Comparison of ENCODE assay signal across 11 cellular contexts in genomic region chr12:65728913-65729793, GRCh38.
A peak's percentile ranks its signal among the peaks of the same experiment; 100 is the strongest.
DNase-seq lines count a peak whose midpoint lies in the region; ATAC-seq, FAIRE-seq and TF ChIP-seq lines count a peak whose summit lies in the region.
"Had no signal": no experiment of that assay in that cellular context is flagged by ENCODE, and none has a peak within 500 bp of the region (broad histone marks: within the 10 kb centered on the region; RNA-seq: fewer than 3 reads in every experiment).

No MANE protein-coding gene starts in this region.

- H3K4me1 ChIP-seq in K562 (replicated peaks in 1 of 2; ENCODE audit: control insufficient read depth in 2 of 2, insufficient read depth in 2 of 2, low read length in 2 of 2), result peaks cover 0 to 7% of the 10 kb centered on the region in 2 experiments; a peak in 2 of 5 replicates

- H3K4me1 Mint-ChIP-seq in natural killer cell treated with Interleukin-12 subunit alpha and Interleukin-12 subunit beta and Interleukin-15 and Interleukin-18, amount 100 ng/mL, for 72 hours (ENCODE audit: low read depth in 2 of 2), result no peaks in the 10 kb centered on the region
- H3K4me1 Mint-ChIP-seq in natural killer cell, result no peaks in the 10 kb centered on the region
- peaks cover 4% of the 10 kb centered on the region for H3K4me1 Mint-ChIP-seq in activated T-helper 2 cell treated with anti-CD3 and anti-CD28 coated beads, Interferon-gamma antibody, Interleukin-2, Interleukin-4, amounts not matched to agents 10 μg/mL and 5 μg/mL and 100 μg/mL, durations not matched to agents 14 hours and 24 hours and 36 hours (ENCODE audit: low read depth)

- H4K20me1 ChIP-seq in K562 (replicated peaks; ENCODE audit: control insufficient read depth, insufficient read depth, low read length), result no peaks in the 10 kb centered on the region

- no peak overlapping the region for H3K4me3 Mint-ChIP-seq in natural killer cell treated with Interleukin-12 subunit alpha and Interleukin-12 subunit beta and Interleukin-15 and Interleukin-18, amount 100 ng/mL, for 72 hours
- H3K4me3 Mint-ChIP-seq in natural killer cell, result no peak overlapping the region
- no peak overlapping the region for H3K4me3 Mint-ChIP-seq in activated T-helper 2 cell treated with anti-CD3 and anti-CD28 coated beads, Interferon-gamma antibody, Interleukin-2, Interleukin-4, amounts not matched to agents 10 μg/mL and 5 μg/mL and 100 μg/mL, durations not matched to agents 14 hours and 24 hours and 36 hours (ENCODE audit: low read depth)
- H3K4me3 Mint-ChIP-seq: CD8-positive, alpha-beta T cell had no signal

- no peak overlapping the region for H3K27ac Mint-ChIP-seq in natural killer cell treated with Interleukin-12 subunit alpha and Interleukin-12 subunit beta and Interleukin-15 and Interleukin-18, amount 100 ng/mL, for 72 hours
- no peak overlapping the region for H3K27ac Mint-ChIP-seq in natural killer cell
- no peak overlapping the region for H3K27ac Mint-ChIP-seq in activated T-helper 2 cell treated with anti-CD3 and anti-CD28 coated beads, Interferon-gamma antibody, Interleukin-2, Interleukin-4, amounts not matched to agents 10 μg/mL and 5 μg/mL and 100 μg/mL, durations not matched to agents 14 hours and 24 hours and 36 hours
- H3K27ac Mint-ChIP-seq: CD8-positive, alpha-beta T cell had no signal

- 9% methylated on average over 32 of the region's 64 CpGs for WGBS in K562 (ENCODE audit: insufficient coverage, low coverage, missing lambda C conversion rate)

- no peak for TF ChIP-seq EP300 in K562 (IDR thresholded peaks at IDR 0.05; ENCODE audit: low read length)

- no peak for TF ChIP-seq POLR2A in K562 (conservative IDR thresholded peaks at IDR 0.05)

- CTCF ChIA-PET in K562 (lab: Yijun Ruan, JAX; ENCODE audit: low intra/inter-chr PET ratio), result no interaction called here

- H3K27ac ChIP-seq in K562 (ENCODE audit: extremely low read depth, low read depth, low read length), result no peak overlapping the region
- H3K27ac ChIP-seq: HL-60 had no signal

- DNase-seq in natural killer cell treated with Interleukin-12 subunit alpha and Interleukin-12 subunit beta and Interleukin-15 and Interleukin-18, amount 100 ng/mL, for 72 hours (ENCODE audit: low spot score), result no peak
- DNase-seq in natural killer cell (no peak), K562 (ENCODE audit: extremely low read depth in 1 of 4, low spot score in 3 of 4) (no peak), kidney epithelial cell (ENCODE audit: low read depth) (no peak), cardiac septum (ENCODE audit: low spot score) (no peak)
- no peak for DNase-seq in activated T-helper 2 cell treated with anti-CD3 and anti-CD28 coated beads, Interferon-gamma antibody, Interleukin-2, Interleukin-4, amounts not matched to agents 10 μg/mL and 5 μg/mL and 100 μg/mL, durations not matched to agents 14 hours and 24 hours and 36 hours (ENCODE audit: low spot score)
- DNase-seq: CD8-positive, alpha-beta T cell; foreskin melanocyte had no signal

- intact Hi-C loops in natural killer cell (cut with micrococcal nuclease) (no loop called here), K562 (cut with micrococcal nuclease) (no loop called here), cardiac septum (cut with DNase I) (no loop called here)
- intact Hi-C loops in activated T-helper 2 cell treated with anti-CD3 and anti-CD28 coated beads, Interferon-gamma antibody, Interleukin-2, Interleukin-4, amounts not matched to agents 10 μg/mL and 5 μg/mL and 100 μg/mL, durations not matched to agents 14 hours and 24 hours and 36 hours (cut with micrococcal nuclease), result loop anchor here (2.0 kb wide), 1 partner anchor 94 kb away; no protein-coding TSS in a partner anchor

- H3K4me2 ChIP-seq in K562 (ENCODE audit: insufficient read depth, low read length), result no peak overlapping the region

- TF ChIP-seq RAD21 in K562 (CRISPR knock-in tag; conservative IDR thresholded peaks at IDR 0.05 in 1 of 2, IDR thresholded peaks at IDR 0.05 in 1 of 2), result no peak

- H3K36me3 ChIP-seq in K562 (ENCODE audit: control insufficient read depth, insufficient read depth, low read length), result no peaks in the 10 kb centered on the region
- no peaks in the 10 kb centered on the region for H3K36me3 ChIP-seq in kidney epithelial cell (ENCODE audit: control insufficient read depth, insufficient read depth, low read length)

- ATAC-seq in natural killer cell treated with Interleukin-12 subunit alpha and Interleukin-12 subunit beta and Interleukin-15 and Interleukin-18, amount 100 ng/mL, for 72 hours, result peak; percentile 17 to 63
- ATAC-seq in natural killer cell (no peak), K562 (peak; percentile 50; the same call in 2 of the 3 replicates), GM18498 (IDR thresholded peaks at IDR 0.05; ENCODE audit: unreplicated experiment) (no peak), GM18511 (IDR thresholded peaks at IDR 0.05; ENCODE audit: unreplicated experiment) (no peak)
- ATAC-seq: CD8-positive, alpha-beta T cell had no signal

- no peaks in the 10 kb centered on the region for H3K79me2 ChIP-seq in K562 (ENCODE audit: control insufficient read depth, insufficient read depth, low read length)

- H3K9ac ChIP-seq in K562 (ENCODE audit: insufficient read depth in 1 of 2, low read depth in 2 of 2, low read length in 2 of 2), result peak overlapping the region in 1 of 2 experiments; percentile 58; a peak in 1 of 4 replicates

- H3K9me1 ChIP-seq in K562 (ENCODE audit: control insufficient read depth, insufficient read depth, low read length), result no peaks in the 10 kb centered on the region

- H2AFZ ChIP-seq in K562 (ENCODE audit: low read depth, low read length), result no peak overlapping the region

- peaks cover 45 to 63% of the 10 kb centered on the region in 2 donors for H3K27me3 Mint-ChIP-seq in natural killer cell treated with Interleukin-12 subunit alpha and Interleukin-12 subunit beta and Interleukin-15 and Interleukin-18, amount 100 ng/mL, for 72 hours
- peaks cover 47 to 78% of the 10 kb centered on the region in 2 donors for H3K27me3 Mint-ChIP-seq in natural killer cell (ENCODE audit: low read depth in 2 of 2)
- H3K27me3 Mint-ChIP-seq in activated T-helper 2 cell treated with anti-CD3 and anti-CD28 coated beads, Interferon-gamma antibody, Interleukin-2, Interleukin-4, amounts not matched to agents 10 μg/mL and 5 μg/mL and 100 μg/mL, durations not matched to agents 14 hours and 24 hours and 36 hours (ENCODE audit: low read depth), result peaks cover 55% of the 10 kb centered on the region

- FAIRE-seq in K562 (lab: Jason Lieb, UNC), result no peak

- TF ChIP-seq CTCF in natural killer cell (IDR thresholded peaks at IDR 0.05), result no peak
- no peak for TF ChIP-seq CTCF in K562 (IDR thresholded peaks at IDR 0.05 in 2 of 3, conservative IDR thresholded peaks at IDR 0.05 in 1 of 3; ENCODE audit: insufficient read depth in 2 of 3, low read depth in 1 of 3, low read length in 3 of 3)
- TF ChIP-seq CTCF in kidney epithelial cell (IDR thresholded peaks at IDR 0.05; ENCODE audit: insufficient read depth, low read length, poor library complexity, severe bottlenecking), result peak; percentile 16

- BruUV-seq in K562 (replicated peaks; lab: Mats Ljungman, UMichigan), result no TSS peak

- in situ Hi-C loops in K562 (cut with MboI), result no loop called here

- H3K9me3 Mint-ChIP-seq in natural killer cell treated with Interleukin-12 subunit alpha and Interleukin-12 subunit beta and Interleukin-15 and Interleukin-18, amount 100 ng/mL, for 72 hours, result no peaks in the 10 kb centered on the region
- H3K9me3 Mint-ChIP-seq in natural killer cell, result no peaks in the 10 kb centered on the region
- no peaks in the 10 kb centered on the region for H3K9me3 Mint-ChIP-seq in activated T-helper 2 cell treated with anti-CD3 and anti-CD28 coated beads, Interferon-gamma antibody, Interleukin-2, Interleukin-4, amounts not matched to agents 10 μg/mL and 5 μg/mL and 100 μg/mL, durations not matched to agents 14 hours and 24 hours and 36 hours
- H3K9me3 Mint-ChIP-seq: CD8-positive, alpha-beta T cell had no signal

- no peaks in the 10 kb centered on the region; the same call in 1 of the 2 replicates for H3K9me3 ChIP-seq in K562 (replicated peaks; ENCODE audit: control insufficient read depth, insufficient read depth, low read depth, low read length)

- H3K4me3 ChIP-seq in K562 (no peak overlapping the region), kidney epithelial cell (ENCODE audit: low read depth, low read length) (peak overlapping the region; percentile 57)

- peaks cover 7% of the 10 kb centered on the region for H3K36me3 Mint-ChIP-seq in natural killer cell treated with Interleukin-12 subunit alpha and Interleukin-12 subunit beta and Interleukin-15 and Interleukin-18, amount 100 ng/mL, for 72 hours
- H3K36me3 Mint-ChIP-seq in natural killer cell, result peaks cover 7% of the 10 kb centered on the region
- H3K36me3 Mint-ChIP-seq in activated T-helper 2 cell treated with anti-CD3 and anti-CD28 coated beads, Interferon-gamma antibody, Interleukin-2, Interleukin-4, amounts not matched to agents 10 μg/mL and 5 μg/mL and 100 μg/mL, durations not matched to agents 14 hours and 24 hours and 36 hours (ENCODE audit: low read depth), result no peaks in the 10 kb centered on the region
- H3K36me3 Mint-ChIP-seq: CD8-positive, alpha-beta T cell had no signal

- H3K27me3 ChIP-seq in K562 (ENCODE audit: control insufficient read depth in 2 of 2, insufficient read depth in 2 of 2, low read length in 2 of 2), result peaks cover 10 to 17% of the 10 kb centered on the region in 2 experiments; a peak in 4 of 5 replicates
- no peaks in the 10 kb centered on the region for H3K27me3 ChIP-seq in kidney epithelial cell (ENCODE audit: control insufficient read depth, insufficient read depth, low read length)

- POLR2A ChIA-PET in K562 (lab: Yijun Ruan, JAX), result interaction anchor here (0.9 kb wide), 1 partner anchor 219 kb away, joined by 4 read pairs; no protein-coding TSS in a partner anchor

TF ChIP-seq in K562, 482 proteins besides CTCF, POLR2A, EP300 and RAD21:
- no peak for TF ChIP-seq ZNF12 (CRISPR knock-in tag; IDR thresholded peaks at IDR 0.05)
- TF ChIP-seq MED1 (CRISPR knock-in tag; IDR thresholded peaks at IDR 0.05; ENCODE audit: borderline replicate concordance), result no peak
- TF ChIP-seq RBM15 (IDR thresholded peaks at IDR 0.05; ENCODE audit: insufficient read depth, low read length), result no peak
- no peak for TF ChIP-seq ELK1 (CRISPR knock-in tag; IDR thresholded peaks at IDR 0.05)
- TF ChIP-seq ZNF263 (CRISPR knock-in tag; IDR thresholded peaks at IDR 0.05; ENCODE audit: borderline replicate concordance), result 0 out of 2 replicates have a peak, but pooled peaks have one; percentile 21
- TF ChIP-seq ELF4 (CRISPR knock-in tag; IDR thresholded peaks at IDR 0.05), result no peak
- peak; percentile 67; the same call in 1 of the 2 replicates for TF ChIP-seq EZH2 (IDR thresholded peaks at IDR 0.05; ENCODE audit: borderline replicate concordance, low read depth, low read length)
TF ChIP-seq in K562: peak in this region for 2.

Comparison
In these comparisons a context has a peak if more than half of its experiments do, and no peak if none do; other contexts are left out.
1. ATAC-seq: peak in natural killer cell treated with Interleukin-12 subunit alpha and Interleukin-12 subunit beta and Interleukin-15 and Interleukin-18, amount 100 ng/mL, for 72 hours (2 of 2) and K562 (single experiment); none in natural killer cell (0 of 3), GM18498 (single experiment) and GM18511 (single experiment).